ENCODE assay signal across 12 cellular contexts in genomic region chr17:57108656-57109392, GRCh38. TPM values are rescaled to one million over a fixed set of nuclear protein-coding genes. Genes with fewer than 3 reads are reported as not detected.
A peak's percentile ranks its signal among the peaks of the same experiment; 100 is the strongest.
DNase-seq lines count a peak whose midpoint lies in the region; ATAC-seq and TF ChIP-seq lines count a peak whose summit lies in the region.
"Had no signal": no experiment of that assay in that cellular context is flagged by ENCODE, and none has a peak within 500 bp of the region (broad histone marks: within the 10 kb centered on the region; RNA-seq: fewer than 3 reads in every experiment).

No MANE protein-coding gene starts in this region.

- H3K27me3 ChIP-seq in PC-3 (ENCODE audit: low read length) (no peaks in the 10 kb centered on the region), heart left ventricle (no peaks in the 10 kb centered on the region)

- H3K9ac ChIP-seq in PC-3 (ENCODE audit: low read length), result peak overlapping the region; percentile 83; the same call in 1 of the 2 replicates

- POLR2A ChIA-PET in PC-3 (lab: Charles Lee; ENCODE audit: unreplicated experiment), result no interaction called here

- H3K27me3 Mint-ChIP-seq in nephron (ENCODE audit: low read depth), result no peaks in the 10 kb centered on the region
- H3K27me3 Mint-ChIP-seq: IgD-negative memory B cell had no signal

- ATAC-seq in PC-3, result no peak
- peak; percentile 35 to 69 (median 63) for ATAC-seq in heart left ventricle
- ATAC-seq in GM18870 (IDR thresholded peaks at IDR 0.05; ENCODE audit: unreplicated experiment), result no peak
- no peak for ATAC-seq in GM19397 (IDR thresholded peaks at IDR 0.05; ENCODE audit: unreplicated experiment)

- CTCF ChIA-PET in PC-3 (lab: Charles Lee), result no interaction called here

- no peak overlapping the region for H3K4me3 Mint-ChIP-seq in nephron
- H3K4me3 Mint-ChIP-seq: IgD-negative memory B cell had no signal

- H3K79me2 ChIP-seq in PC-3 (ENCODE audit: low read length), result peaks cover 56% of the 10 kb centered on the region

- H3K36me3 ChIP-seq in PC-3 (ENCODE audit: low read depth, low read length) (peaks cover 32% of the 10 kb centered on the region), heart left ventricle (peaks cover 0 to 32% (median 16%) of the 10 kb centered on the region in 9 donors)

- peak overlapping the region in 2 of 3 experiments; percentile 42 to 61 for H3K27ac Mint-ChIP-seq in nephron

- H3K9me3 Mint-ChIP-seq in nephron, result no peaks in the 10 kb centered on the region
- H3K9me3 Mint-ChIP-seq: IgD-negative memory B cell had no signal

- DNase-seq in PC-3, result no peak
- DNase-seq in heart left ventricle, result peak in 3 of 5 donors; percentile 49 to 82 (median 71)
- no peak for DNase-seq in GM03348 (ENCODE audit: low spot score)
- no peak for DNase-seq in HuH-7.5 (ENCODE audit: low spot score)
- DNase-seq: activated naive CD4-positive, alpha-beta T cell; GDM1; NCI-H2029 treated with DMSO at 0.1 percent for 48 hours had no signal

- no TSS peak for BruUV-seq in PC-3 (replicated peaks; lab: Mats Ljungman, UMichigan)

- no peaks in the 10 kb centered on the region for H3K9me2 ChIP-seq in PC-3 (replicated peaks; ENCODE audit: low read length)

- H3K4me1 ChIP-seq in PC-3 (ENCODE audit: insufficient read depth, low read length) (peaks cover 39% of the 10 kb centered on the region), heart left ventricle (peaks cover 6 to 90% (median 65%) of the 10 kb centered on the region in 12 donors)

- 61 to 71% (median 63%) methylated on average over 10 to 13 of the region's 13 CpGs for WGBS in heart left ventricle, 4 donors

- TF ChIP-seq POLR2A in heart left ventricle (IDR thresholded peaks at IDR 0.05), result no peak

- TF ChIP-seq CTCF in C4-2B (conservative IDR thresholded peaks at IDR 0.05) (no peak), PC-3 (conservative IDR thresholded peaks at IDR 0.05; ENCODE audit: low read depth, low read length) (no peak), heart left ventricle (IDR thresholded peaks at IDR 0.05) (no peak), nephron (IDR thresholded peaks at IDR 0.05; ENCODE audit: unreplicated experiment in 3 of 3) (no peak)

- no peaks in the 10 kb centered on the region for H3K9me3 ChIP-seq in PC-3 (ENCODE audit: low read length)
- no peaks in the 10 kb centered on the region for H3K9me3 ChIP-seq in heart left ventricle

- intact Hi-C loops in PC-3 (cut with micrococcal nuclease) (loop anchor here (5.0 kb wide), 1 partner anchor 102 kb away; no protein-coding TSS in a partner anchor), heart left ventricle (cut with DNase I) (loop anchor here in 3 of 10 donors (1.0 to 5.0 kb wide), 3 partner anchors 23 to 102 kb away; no protein-coding TSS in a partner anchor)

- H3K4me2 ChIP-seq in PC-3 (ENCODE audit: low read length), result peak overlapping the region; percentile 80; the same call in 1 of the 2 replicates

- H2AFZ ChIP-seq in PC-3 (ENCODE audit: low read length), result no peak overlapping the region

- H4K20me1 ChIP-seq in PC-3 (ENCODE audit: low read length), result no peaks in the 10 kb centered on the region

- H3K27ac ChIP-seq in C4-2B (peak overlapping the region; percentile 80), PC-3 (ENCODE audit: low read length) (peak overlapping the region; percentile 97), heart left ventricle (peak overlapping the region; percentile 53 to 96 (median 86))

- peaks cover 10% of the 10 kb centered on the region for H3K36me3 Mint-ChIP-seq in nephron (ENCODE audit: low read depth)
- H3K36me3 Mint-ChIP-seq: IgD-negative memory B cell had no signal

- no peak overlapping the region for H3K4me3 ChIP-seq in PC-3 (ENCODE audit: low read length)
- no peak overlapping the region for H3K4me3 ChIP-seq in heart left ventricle

- H3F3A ChIP-seq in PC-3 (ENCODE audit: low read length, unreplicated experiment), result peaks cover 6% of the 10 kb centered on the region

- H3K4me1 Mint-ChIP-seq in nephron, result peaks cover 74% of the 10 kb centered on the region

RNA-seq across cellular contexts. Expression of gene AKAP1, which starts 23.8 kb away (rescaled TPM):
- total RNA-seq in PC-3 (2014; rRNA removed), result 73.1 and 108 TPM in 2 replicates
- 100 to 1,000 TPM in 8 of 9 donors, 10 to 100 TPM in 1; 77.4 to 240 (median 133) TPM for total RNA-seq in heart left ventricle
- 10 to 100 TPM; 55.8 to 63.4 TPM for polyA plus RNA-seq in heart left ventricle

Comparison
In these comparisons a context has a peak if more than half of its experiments do, and no peak if none do; other contexts are left out.
1. ATAC-seq: peak in heart left ventricle (4 of 4); none in PC-3 (single experiment), GM18870 (single experiment) and GM19397 (single experiment).
2. DNase-seq: peak in heart left ventricle (3 of 5); none in PC-3 (single experiment), GM03348 (single experiment) and HuH-7.5 (single experiment).
3. Peak in every context shown above with its lines, with median percentiles within 50 percentile points of each other: H3K27ac ChIP-seq.